Comparison of ENCODE assay signal across 27 cellular contexts in the genomic region with DNA sequence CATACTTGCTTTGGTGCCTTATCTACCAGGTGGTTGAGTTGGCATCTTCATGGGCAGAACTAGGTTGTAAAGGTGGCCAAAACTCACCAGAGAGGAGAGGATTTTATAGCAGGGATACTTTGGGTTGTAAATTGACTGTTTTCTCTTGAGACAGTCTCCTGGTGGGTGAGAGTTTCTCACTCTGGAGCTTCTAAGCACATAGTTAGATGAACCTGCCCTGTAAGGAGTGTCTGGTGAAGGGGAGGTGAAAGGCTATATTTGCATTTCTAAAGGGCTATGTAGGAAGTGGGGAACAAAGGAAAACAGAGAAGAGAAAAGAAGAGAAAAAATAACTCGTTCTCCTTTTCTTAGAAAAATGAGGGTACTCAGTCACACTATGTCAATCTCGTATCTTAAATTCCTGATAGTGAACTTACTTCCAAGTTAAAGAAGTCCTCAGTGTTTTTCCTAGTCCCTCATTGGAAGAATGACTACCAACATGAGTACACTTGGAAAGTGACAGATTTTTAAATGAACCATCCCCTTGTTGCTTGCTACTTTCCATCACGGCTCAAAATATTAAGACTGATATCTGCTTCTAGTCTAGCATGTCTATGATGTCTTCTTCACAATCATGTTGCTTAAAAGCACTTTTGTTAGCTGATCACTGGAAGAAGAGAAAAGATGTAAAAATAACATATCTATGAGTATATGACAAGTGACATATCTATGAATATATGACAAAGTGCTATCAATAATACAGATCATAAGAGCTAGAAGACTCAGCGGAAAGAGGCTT.
"Had no signal": no experiment of that assay in that cellular context is flagged by ENCODE, and none has a peak within 500 bp of the region (broad histone marks: within the 10 kb centered on the region; RNA-seq: fewer than 3 reads in every experiment).

No MANE protein-coding gene starts in this region.

- H3K36me3 ChIP-seq: gastrocnemius medialis, ovary, spleen, thoracic aorta, transverse colon, upper lobe of right lung, uterus had no signal

- H3K27ac ChIP-seq: coronary artery, epithelial cell of prostate, gastrocnemius medialis, ovary, psoas muscle, skin epidermis, spleen, thoracic aorta, transverse colon, upper lobe of right lung, uterus had no signal

- H3K4me1 ChIP-seq: gastrocnemius medialis, psoas muscle, spleen, upper lobe of right lung, uterus had no signal

- H3K27ac Mint-ChIP-seq: effector memory CD8-positive, alpha-beta T cell; memory B cell; naive thymus-derived CD8-positive, alpha-beta T cell; nephron progenitor cell; stimulated activated memory B cell treated with anti-CD40 and anti-IgM and Interleukin-4, amounts not matched to agents 10 μg/mL and 1 μg/mL and 100 μg/mL, for 72 hours had no signal

- H3K4me1 Mint-ChIP-seq: memory B cell; naive thymus-derived CD8-positive, alpha-beta T cell; nephron progenitor cell; stimulated activated memory B cell treated with anti-CD40 and anti-IgM and Interleukin-4, amounts not matched to agents 10 μg/mL and 1 μg/mL and 100 μg/mL, for 72 hours had no signal

- H3K27me3 Mint-ChIP-seq: effector memory CD8-positive, alpha-beta T cell had no signal

- H3K4me3 Mint-ChIP-seq: effector memory CD8-positive, alpha-beta T cell; memory B cell; naive thymus-derived CD8-positive, alpha-beta T cell; nephron progenitor cell; stimulated activated memory B cell treated with anti-CD40 and anti-IgM and Interleukin-4, amounts not matched to agents 10 μg/mL and 1 μg/mL and 100 μg/mL, for 72 hours had no signal

- H3K9me3 ChIP-seq: gastrocnemius medialis, ovary, psoas muscle, spleen, thoracic aorta, transverse colon, upper lobe of right lung, uterus had no signal

- H3K4me3 ChIP-seq: coronary artery, gastrocnemius medialis, lung, ovary, psoas muscle, skin epidermis, spleen, thoracic aorta, transverse colon, upper lobe of right lung, uterus had no signal

- H3K36me3 Mint-ChIP-seq: memory B cell; stimulated activated memory B cell treated with anti-CD40 and anti-IgM and Interleukin-4, amounts not matched to agents 10 μg/mL and 1 μg/mL and 100 μg/mL, for 72 hours had no signal

- H3K27me3 ChIP-seq: gastrocnemius medialis, ovary, spleen, transverse colon, upper lobe of right lung, uterus had no signal

- DNase-seq: effector memory CD8-positive, alpha-beta T cell; foreskin fibroblast; gastrocnemius medialis; head of caudate nucleus; naive thymus-derived CD8-positive, alpha-beta T cell; nephron progenitor cell; occipital lobe; ovary; posterior cingulate gyrus; psoas muscle; right cardiac atrium; spleen; stimulated activated CD4-positive, alpha-beta T cell treated with anti-CD3 and anti-CD28 coated beads, Interleukin-4, amount 100 ng/mL, for 4 hours; stimulated activated naive CD8-positive, alpha-beta T cell treated with anti-CD3 and anti-CD28 coated beads, Interleukin-15, Interleukin-2, amounts not matched to agents 100 U/mL and 50 U/mL, for 24 hours; substantia nigra; transverse colon; upper lobe of right lung; uterus had no signal

- ATAC-seq: effector memory CD8-positive, alpha-beta T cell; esophagus mucosa; gastrocnemius medialis; left lobe of liver; naive thymus-derived CD8-positive, alpha-beta T cell; psoas muscle; right cardiac atrium; stimulated activated memory B cell treated with anti-CD40 and anti-IgM and Interleukin-4, amounts not matched to agents 10 μg/mL and 1 μg/mL and 100 μg/mL, for 72 hours; stimulated activated naive CD8-positive, alpha-beta T cell treated with anti-CD3 and anti-CD28 coated beads, Interleukin-15, Interleukin-2, amounts not matched to agents 100 U/mL and 50 U/mL, for 24 hours; upper lobe of right lung had no signal

- H3K9me3 Mint-ChIP-seq: effector memory CD8-positive, alpha-beta T cell; nephron progenitor cell; stimulated activated memory B cell treated with anti-CD40 and anti-IgM and Interleukin-4, amounts not matched to agents 10 μg/mL and 1 μg/mL and 100 μg/mL, for 72 hours had no signal
